In genomic region chr3:57661404-57661803, GRCh38 we compare ENCODE assay signal across 1 cellular context.
TF ChIP-seq lines count a peak whose summit lies in the region.

No MANE protein-coding gene starts in this region.

TF ChIP-seq in K562, 482 proteins besides CTCF, POLR2A, EP300 and RAD21 (continued from another document):
- TF ChIP-seq ZNF324 (CRISPR knock-in tag; IDR thresholded peaks at IDR 0.05) (no peak), ZNF518B (CRISPR knock-in tag; IDR thresholded peaks at IDR 0.05) (no peak), ETV5 (CRISPR knock-in tag; IDR thresholded peaks at IDR 0.05; ENCODE audit: low read depth) (no peak)
